14 cellular contexts compared by ENCODE assay signal in genomic region chr12:9365296-9365695, GRCh38.
DNase-seq lines count a peak whose midpoint lies in the region; ATAC-seq and TF ChIP-seq lines count a peak whose summit lies in the region.
"Had no signal": no experiment of that assay in that cellular context is flagged by ENCODE, and none has a peak within 500 bp of the region (broad histone marks: within the 10 kb centered on the region; RNA-seq: fewer than 3 reads in every experiment).

No MANE protein-coding gene starts in this region.

- peaks cover 21% of the 10 kb centered on the region for H3K27me3 Mint-ChIP-seq in IgD-negative memory B cell

- H3K27ac Mint-ChIP-seq in IgD-negative memory B cell, result peak overlapping the region in 2 of 3 donors; percentile 35 to 78

- H3K36me3 ChIP-seq in kidney epithelial cell (ENCODE audit: control insufficient read depth, insufficient read depth, low read length), result no peaks in the 10 kb centered on the region

- peak; percentile 31 for DNase-seq in COLO829 (ENCODE audit: low spot score)
- DNase-seq in astrocyte of the cerebellum (ENCODE audit: low read depth), result peak; percentile 51
- DNase-seq in kidney epithelial cell (ENCODE audit: low read depth), result peak; percentile 43
- no peak for DNase-seq in Right ventricle myocardium inferior (ENCODE audit: missing footprints)
- DNase-seq in left cardiac atrium, result no peak
- no peak for DNase-seq in activated CD4-positive, alpha-beta T cell treated with anti-CD3 and anti-CD28 coated beads for 4 hours
- no peak for DNase-seq in cerebellar cortex (ENCODE audit: low spot score)
- DNase-seq: cerebellar nuclear complex, left ventricle myocardium superior, NCI-H1436, NCI-H748 treated with DMSO at 0.1 percent for 48 hours, psoas muscle, trophoblast cell had no signal

- TF ChIP-seq CTCF in astrocyte of the cerebellum (IDR thresholded peaks at IDR 0.05; ENCODE audit: low read depth, low read length, missing control alignments), result no peak
- TF ChIP-seq CTCF in kidney epithelial cell (IDR thresholded peaks at IDR 0.05; ENCODE audit: insufficient read depth, low read length, poor library complexity, severe bottlenecking), result no peak

- ATAC-seq in Right ventricle myocardium inferior (no peak), left cardiac atrium (no peak)
- ATAC-seq: left ventricle myocardium superior, psoas muscle had no signal

- H3K4me1 Mint-ChIP-seq in IgD-negative memory B cell, result peaks cover 31 to 38% (median 36%) of the 10 kb centered on the region in 3 donors

- H3K4me3 Mint-ChIP-seq in IgD-negative memory B cell, result peak overlapping the region in 2 of 4 donors; percentile 52 to 91

- no peaks in the 10 kb centered on the region for H3K27me3 ChIP-seq in kidney epithelial cell (ENCODE audit: control insufficient read depth, insufficient read depth, low read length)

- peaks cover 3% of the 10 kb centered on the region for H3K36me3 Mint-ChIP-seq in IgD-negative memory B cell

- intact Hi-C loops in Right ventricle myocardium inferior (cut with DNase I), result no loop called here
- intact Hi-C loops in left cardiac atrium (cut with DNase I), result no loop called here

- no peaks in the 10 kb centered on the region for H3K9me3 Mint-ChIP-seq in IgD-negative memory B cell

- H3K4me3 ChIP-seq in astrocyte of the cerebellum (ENCODE audit: low read depth, low read length) (no peak overlapping the region), kidney epithelial cell (ENCODE audit: low read depth, low read length) (no peak overlapping the region)
- H3K4me3 ChIP-seq: psoas muscle had no signal

- in situ Hi-C loops in astrocyte of the cerebellum (cut with HindIII; ENCODE audit: low sequenced_read_pairs), result no loop called here

Comparison
In these comparisons a context has a peak if more than half of its experiments do, and no peak if none do; other contexts are left out.
1. DNase-seq: peak in COLO829 (single experiment), astrocyte of the cerebellum (single experiment) and kidney epithelial cell (single experiment); none in Right ventricle myocardium inferior (single experiment), left cardiac atrium (single experiment), activated CD4-positive, alpha-beta T cell treated with anti-CD3 and anti-CD28 coated beads for 4 hours (0 of 2) and cerebellar cortex (single experiment).